In the genomic region with DNA sequence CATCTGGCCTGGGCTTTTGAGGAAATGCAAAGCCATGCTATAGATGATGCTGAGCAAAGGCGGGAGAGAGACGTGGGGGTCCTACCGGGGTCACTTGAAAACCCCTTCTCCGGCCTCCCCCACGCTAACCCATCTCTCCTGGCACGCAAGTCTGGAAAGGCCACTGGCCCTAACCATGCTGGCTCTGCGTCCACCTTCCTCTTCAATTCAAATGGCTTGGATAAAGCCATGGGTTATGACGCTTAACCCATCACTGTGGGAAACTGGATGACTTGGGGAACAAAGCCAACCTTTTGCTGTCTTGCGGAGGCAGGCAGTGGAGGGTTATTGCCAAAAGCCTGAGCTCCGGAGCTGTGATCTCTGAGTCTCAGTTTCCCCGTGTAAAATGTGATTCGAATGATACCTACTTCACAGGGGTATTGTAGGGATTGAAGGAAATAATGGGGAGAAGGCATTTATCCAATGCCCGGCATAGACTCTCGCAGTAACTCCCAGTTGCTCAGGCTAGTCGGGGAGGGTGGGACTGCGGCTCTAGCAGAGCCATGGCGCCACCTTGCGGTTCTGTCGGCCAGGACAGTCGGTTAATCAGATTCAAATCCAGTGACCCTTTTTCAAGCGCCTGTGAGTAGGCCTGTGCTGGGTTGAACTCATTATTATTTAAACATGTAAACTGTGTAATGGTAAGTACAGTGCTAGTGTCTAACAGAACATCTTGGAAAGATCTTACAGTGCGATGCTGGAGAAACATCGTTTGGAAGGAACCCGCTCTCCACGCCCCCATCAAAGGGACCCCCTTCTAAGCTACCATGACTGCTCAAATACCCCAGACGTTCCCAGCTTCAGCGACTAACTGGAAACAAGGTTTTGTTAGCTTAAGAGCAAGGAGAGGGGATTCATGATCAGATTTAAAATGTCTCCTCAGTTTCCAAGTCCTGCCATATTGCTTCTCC, we compare ENCODE assay signal across 8 cellular contexts. TPM values are rescaled to one million over a fixed set of nuclear protein-coding genes. Genes with fewer than 3 reads are reported as not detected.
DNase-seq lines count a peak whose midpoint lies in the region; ATAC-seq and TF ChIP-seq lines count a peak whose summit lies in the region.

No MANE protein-coding gene starts in this region.

- H3K9ac ChIP-seq in liver (ENCODE audit: low read depth in 1 of 2, low read length in 2 of 2): peak overlapping the region; percentile 1 to 56

- TF ChIP-seq CTCF in choroid plexus epithelial cell (conservative IDR thresholded peaks at IDR 0.05; ENCODE audit: low read depth, low read length): peak; percentile 99
- peak; percentile 92 for TF ChIP-seq CTCF in liver (IDR thresholded peaks at IDR 0.05; ENCODE audit: low read depth, low read length, missing input control)

- no peaks in the 10 kb centered on the region for H3K36me3 ChIP-seq in liver (ENCODE audit: control insufficient read depth in 4 of 4, insufficient read depth in 3 of 4, low read depth in 1 of 4, low read length in 3 of 4)

- no peak overlapping the region for H3K27ac ChIP-seq in liver (ENCODE audit: low read depth in 1 of 2, low read length in 2 of 2)

- DNase-seq in AML-193 (lab: John Stamatoyannopoulos, UW): peak; percentile 56 to 62
- DNase-seq in GM19238 (ENCODE audit: insufficient read length, low spot score): peak; percentile 55
- peak; percentile 41 to 75 for DNase-seq in NCI-H524 (lab: John Stamatoyannopoulos, UW)
- DNase-seq in activated CD4-positive, alpha-beta T cell treated with anti-CD3 and anti-CD28 coated beads for 48 hours: peak; percentile 90
- DNase-seq in choroid plexus epithelial cell (ENCODE audit: low read depth): peak; percentile 92
- peak; percentile 69 to 82 (median 70) for DNase-seq in stimulated activated CD4-positive, alpha-beta T cell treated with anti-CD3 and anti-CD28 coated beads, TNF-alpha, amount 100 ng/mL, for 24 hours (ENCODE audit: low read depth in 3 of 3)

- peak; percentile 76 for ATAC-seq in HG03439 (IDR thresholded peaks at IDR 0.05; ENCODE audit: unreplicated experiment)

- H3K27me3 ChIP-seq in liver (ENCODE audit: control insufficient read depth in 4 of 4, insufficient read depth in 4 of 4, low read length in 3 of 4): no peaks in the 10 kb centered on the region

- no peaks in the 10 kb centered on the region for H3K9me3 ChIP-seq in liver (ENCODE audit: control insufficient read depth in 4 of 4, low read length in 3 of 4)

- 42% methylated on average over 27 of the region's 27 CpGs for WGBS in liver

- H3K4me3 ChIP-seq in choroid plexus epithelial cell (ENCODE audit: low read depth, low read length) (peak overlapping the region; percentile 20), liver (ENCODE audit: low read depth in 1 of 3, low read length in 3 of 3) (no peak overlapping the region)

- H3K4me1 ChIP-seq in liver (ENCODE audit: control insufficient read depth in 4 of 4, insufficient read depth in 4 of 4, low read length in 3 of 4): peaks cover 1 to 9% (median 5%) of the 10 kb centered on the region in 4 donors

- peak; percentile 99 to 100 for TF ChIP-seq RAD21 in liver (IDR thresholded peaks at IDR 0.05)

TF ChIP-seq in liver, 16 proteins besides CTCF, POLR2A, EP300 and RAD21:
- TF ChIP-seq RXRA (IDR thresholded peaks at IDR 0.05) (peak; percentile 19 to 32), FOXA2 (IDR thresholded peaks at IDR 0.05) (no peak)
TF ChIP-seq in liver: peak in this region for 1.

RNA-seq across cellular contexts. Expression of gene NEK2, which starts 20.3 kb away (rescaled TPM):
- total RNA-seq in liver: 10 to 100 TPM in 1 of 2 donors, not detected in 1; 25.7 TPM
- polyA plus RNA-seq in liver: 1 to 10 TPM in 1 of 2 donors, under 1 TPM in 1; 0.29 to 1.3 TPM
